5 cellular contexts compared by ENCODE assay signal in the genomic region with DNA sequence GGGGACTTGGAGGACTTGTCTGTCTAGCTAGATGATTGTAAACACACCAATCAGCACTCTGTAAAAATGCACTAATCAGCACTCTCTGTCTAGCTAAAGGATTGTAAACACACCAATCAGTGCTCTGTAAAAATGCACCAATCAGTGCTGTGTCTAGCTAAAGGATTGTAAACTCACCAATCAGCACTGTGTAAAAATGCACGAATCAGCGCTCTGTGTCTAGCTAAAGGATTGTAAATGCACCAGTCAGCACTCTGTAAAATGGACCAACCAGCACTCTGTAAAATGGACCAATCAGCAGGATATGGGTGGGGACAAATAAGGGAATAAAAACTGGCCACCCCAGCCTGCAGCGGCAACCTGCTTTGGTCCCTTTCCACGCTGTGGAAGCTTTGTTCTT. TPM values are rescaled to one million over a fixed set of nuclear protein-coding genes. Genes with fewer than 3 reads are reported as not detected.
"Had no signal": no experiment of that assay in that cellular context is flagged by ENCODE, and none has a peak within 500 bp of the region (broad histone marks: within the 10 kb centered on the region; RNA-seq: fewer than 3 reads in every experiment).

No MANE protein-coding gene starts in this region.

RNA-seq across cellular contexts. Expression of gene MSH4, which starts 38.1 kb away (rescaled TPM):
- total RNA-seq: mesenteric fat pad had no signal
- polyA plus RNA-seq: immature natural killer cell; liver; naive thymus-derived CD4-positive, alpha-beta T cell; naive thymus-derived CD8-positive, alpha-beta T cell had no signal
